Comparison of ENCODE assay signal across 8 cellular contexts in the genomic region with DNA sequence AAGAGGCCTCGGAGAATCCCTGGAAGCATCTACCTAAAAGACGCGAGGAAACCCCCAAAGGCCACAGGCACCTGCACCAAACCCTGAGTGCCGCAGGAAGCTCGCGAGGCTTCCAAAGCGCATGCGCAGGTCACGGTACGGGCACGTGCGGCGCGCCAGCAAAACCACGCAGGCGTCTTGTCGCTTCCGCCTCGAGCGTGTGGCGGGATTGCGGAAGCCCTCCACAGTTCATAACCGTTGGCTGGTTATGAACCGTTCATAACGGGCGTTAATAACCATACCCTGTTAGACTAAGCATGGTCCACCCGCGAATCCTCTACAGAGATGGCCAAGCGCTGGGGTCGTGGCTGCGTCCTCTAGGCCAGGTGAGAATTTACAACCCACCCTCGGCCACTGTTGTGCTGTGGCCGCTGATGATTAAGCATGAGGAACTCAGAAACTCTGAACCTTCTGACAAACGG. TPM values are rescaled to one million over a fixed set of nuclear protein-coding genes. Genes with fewer than 3 reads are reported as not detected.
DNase-seq lines count a peak whose midpoint lies in the region; ATAC-seq and TF ChIP-seq lines count a peak whose summit lies in the region.

No MANE protein-coding gene starts in this region.

- H3K4me1 ChIP-seq in adrenal gland (replicated peaks in 1 of 2): peaks cover 0 to 13% of the 10 kb centered on the region in 2 donors

- in situ Hi-C loops in GM18951 (cut with MboI; ENCODE audit: low sequenced_read_pairs, unreplicated experiment): no loop called here

- 29 to 71% (median 49%) methylated on average over 13 to 34 of the region's 34 CpGs for WGBS in adrenal gland, 4 donors

- H3K36me3 ChIP-seq in adrenal gland (replicated peaks in 1 of 2) (peaks cover 0 to 7% of the 10 kb centered on the region in 2 donors), kidney epithelial cell (ENCODE audit: control insufficient read depth, insufficient read depth, low read length) (no peaks in the 10 kb centered on the region)

- ATAC-seq in HG03460 (IDR thresholded peaks at IDR 0.05; ENCODE audit: unreplicated experiment): no peak

- H3K27ac ChIP-seq in adrenal gland: peak overlapping the region in 2 of 5 donors; percentile 38 to 41

- TF ChIP-seq CTCF in adrenal gland (IDR thresholded peaks at IDR 0.05): no peak
- no peak for TF ChIP-seq CTCF in kidney epithelial cell (IDR thresholded peaks at IDR 0.05; ENCODE audit: insufficient read depth, low read length, poor library complexity, severe bottlenecking)

- TF ChIP-seq POLR2A in GM18951 (IDR thresholded peaks at IDR 0.05; ENCODE audit: extremely low read depth, insufficient read depth, insufficient read length) (peak; percentile 43), adrenal gland (IDR thresholded peaks at IDR 0.05) (no peak)

- peak; percentile 73 to 79 (median 76) for DNase-seq in T-helper 1 cell
- DNase-seq in adrenal gland: peak; percentile 56 to 79 (median 62)
- DNase-seq in kidney epithelial cell (ENCODE audit: low read depth): peak; percentile 2
- DNase-seq in stimulated activated CD4-positive, alpha-beta T cell treated with anti-CD3 and anti-CD28 coated beads, Interleukin-2, amount 100 ng/mL, for 48 hours: peak; percentile 54 to 64
- no peak for DNase-seq in mesenteric fat pad (ENCODE audit: low spot score)
- no peak for DNase-seq in NCI-H2107 treated with DMSO at 0.1 percent for 48 hours (lab: John Stamatoyannopoulos, UW; ENCODE audit: unreplicated experiment)

- H3K4me3 ChIP-seq in adrenal gland (peak overlapping the region in 2 of 4 donors; percentile 9 to 39), kidney epithelial cell (ENCODE audit: low read depth, low read length) (peak overlapping the region; percentile 30)

- no peaks in the 10 kb centered on the region for H3K9me3 ChIP-seq in adrenal gland (replicated peaks in 1 of 3)

- intact Hi-C loops in adrenal gland (cut with DNase I): loop anchor here (5.0 to 10.0 kb wide), 2 partner anchors 160 to 287 kb away; a partner anchor contains a TSS

- no peaks in the 10 kb centered on the region for H3K27me3 ChIP-seq in adrenal gland
- H3K27me3 ChIP-seq in kidney epithelial cell (ENCODE audit: control insufficient read depth, insufficient read depth, low read length): peaks cover 2% of the 10 kb centered on the region

RNA-seq across cellular contexts. Expression of a gene that starts 46.4 kb away (rescaled TPM):
- 10 to 100 TPM; 13.9 to 32.1 (median 17.3) TPM for total RNA-seq in adrenal gland
- polyA plus RNA-seq in adrenal gland: 10 to 100 TPM; 19.7 to 60.1 (median 25.8) TPM
- total RNA-seq in kidney epithelial cell: 30.8 and 35.1 TPM in 2 replicates
- total RNA-seq in mesenteric fat pad: 28.7 TPM

RNA-seq across cellular contexts. Expression of a gene that starts 46.9 kb away (rescaled TPM):
- total RNA-seq in adrenal gland (10 to 100 TPM; 33.3 to 62.1 (median 54.0) TPM), kidney epithelial cell (68.7 and 72.5 TPM in 2 replicates), mesenteric fat pad (52.2 TPM)
- 10 to 100 TPM; 46.7 to 66.4 (median 47.0) TPM for polyA plus RNA-seq in adrenal gland

Comparison
In these comparisons a context has a peak if more than half of its experiments do, and no peak if none do; other contexts are left out.
1. DNase-seq: peak in T-helper 1 cell (5 of 5), adrenal gland (7 of 7), kidney epithelial cell (single experiment) and stimulated activated CD4-positive, alpha-beta T cell treated with anti-CD3 and anti-CD28 coated beads, Interleukin-2, amount 100 ng/mL, for 48 hours (2 of 2); none in mesenteric fat pad (single experiment) and NCI-H2107 treated with DMSO at 0.1 percent for 48 hours (single experiment).